ENCODE assay signal across 17 cellular contexts in the genomic region with DNA sequence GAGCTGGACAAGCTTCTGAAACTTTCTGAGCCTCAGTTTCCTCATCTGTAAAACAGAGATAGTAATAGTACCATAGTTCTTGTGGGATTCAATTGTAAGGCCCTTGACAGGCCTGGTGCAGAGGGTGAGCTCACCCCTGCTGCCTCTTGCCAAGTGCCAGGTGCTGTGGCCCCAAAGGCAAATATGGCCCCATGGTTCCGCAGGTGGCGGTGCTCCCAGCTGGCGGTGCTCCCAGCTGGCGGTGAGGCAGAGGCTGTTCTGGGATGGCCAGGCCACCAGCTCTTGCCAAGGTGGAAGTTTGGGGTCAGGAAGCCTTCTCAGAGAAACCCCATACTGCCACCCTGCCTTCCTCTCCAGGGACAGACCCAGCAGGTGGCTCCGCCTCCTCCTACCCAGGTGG. TPM values are rescaled to one million over a fixed set of nuclear protein-coding genes. Genes with fewer than 3 reads are reported as not detected.
DNase-seq lines count a peak whose midpoint lies in the region; ATAC-seq, FAIRE-seq and TF ChIP-seq lines count a peak whose summit lies in the region.
"Had no signal": no experiment of that assay in that cellular context is flagged by ENCODE, and none has a peak within 500 bp of the region (broad histone marks: within the 10 kb centered on the region; RNA-seq: fewer than 3 reads in every experiment).

No MANE protein-coding gene starts in this region.

- H3K4me1 ChIP-seq in HepG2 (ENCODE audit: insufficient read depth, low read length) = peaks cover 12% of the 10 kb centered on the region
- H3K4me1 ChIP-seq in right lobe of liver = no peaks in the 10 kb centered on the region
- H3K4me1 ChIP-seq in lower lobe of right lung = no peaks in the 10 kb centered on the region
- H3K4me1 ChIP-seq: Caco-2 had no signal

- H3K9me3 ChIP-seq in HepG2 (ENCODE audit: low read length) (no peaks in the 10 kb centered on the region), right lobe of liver (no peaks in the 10 kb centered on the region), lower lobe of right lung (no peaks in the 10 kb centered on the region)
- H3K9me3 ChIP-seq: A549, Caco-2, HAP-1 had no signal

- no peak overlapping the region for H2AFZ ChIP-seq in HepG2 (ENCODE audit: low read length)

- peak; percentile 28 for DNase-seq in DMS53 (lab: John Stamatoyannopoulos, UW)
- DNase-seq in DMS53 treated with DMSO at 0.1 percent for 48 hours (lab: John Stamatoyannopoulos, UW; ENCODE audit: unreplicated experiment) = no peak
- no peak for DNase-seq in HepG2 (ENCODE audit: low spot score)
- no peak for DNase-seq in right lobe of liver
- peak; percentile 14 for DNase-seq in lower lobe of right lung
- no peak for DNase-seq in activated CD4-positive, alpha-beta T cell treated with anti-CD3 and anti-CD28 coated beads, Interleukin-2, amount 50 U/mL, for 48 hours
- DNase-seq: AML-193; Caco-2; CD4-positive, alpha-beta T cell; DMS79 treated with DMSO at 0.1 percent for 48 hours; GF-D8 had no signal

- H3K4me2 ChIP-seq in HepG2 (ENCODE audit: low read depth, low read length) = no peak overlapping the region

- intact Hi-C loops in HepG2 (cut with micrococcal nuclease; ENCODE audit: unreplicated experiment) = no loop called here
- intact Hi-C loops in right lobe of liver (cut with DNase I) = no loop called here
- intact Hi-C loops in lower lobe of right lung (cut with DNase I) = no loop called here

- WGBS in HepG2 (ENCODE audit: low lambda C conversion rate) = 79% methylated on average over 1 of the region's 5 CpGs
- no CpG with 5 or more reads among the region's 5 CpGs for WGBS in right lobe of liver (ENCODE audit: insufficient coverage, low coverage, low lambda C conversion rate, missing lambda C conversion rate)

- in situ Hi-C loops in HepG2 (cut with HindIII; ENCODE audit: extremely low pct_ligation_motif_present, low pct_unique_long_range_greater_than_20kb) = no loop called here

- ATAC-seq in HepG2 (no peak), right lobe of liver (no peak), lower lobe of right lung (no peak), HG02885 (IDR thresholded peaks at IDR 0.05; ENCODE audit: poor library complexity, unreplicated experiment) (no peak)
- ATAC-seq: A549 had no signal

- no peaks in the 10 kb centered on the region for H3K36me3 ChIP-seq in HepG2 (replicated peaks in 1 of 2; ENCODE audit: control insufficient read depth in 1 of 2, insufficient read depth in 2 of 2, low read length in 2 of 2)
- H3K36me3 ChIP-seq in right lobe of liver = no peaks in the 10 kb centered on the region
- no peaks in the 10 kb centered on the region for H3K36me3 ChIP-seq in lower lobe of right lung
- H3K36me3 ChIP-seq: HAP-1 had no signal

- no TSS peak for BruUV-seq in HepG2 (replicated peaks; lab: Mats Ljungman, UMichigan)

- H3K27ac ChIP-seq in HepG2 (ENCODE audit: extremely low read length, insufficient read depth, low read length) (no peak overlapping the region), right lobe of liver (no peak overlapping the region), lower lobe of right lung (no peak overlapping the region)
- H3K27ac ChIP-seq: 22Rv1, C4-2B had no signal

- H3K9ac ChIP-seq in HepG2 (ENCODE audit: insufficient read depth, low read depth, low read length) = no peak overlapping the region

- no peaks in the 10 kb centered on the region for H3K79me2 ChIP-seq in HepG2 (ENCODE audit: insufficient read depth, low read length)

- H3K27me3 ChIP-seq in HepG2 (ENCODE audit: control insufficient read depth in 1 of 2, insufficient read depth in 2 of 2, low read length in 2 of 2) (no peaks in the 10 kb centered on the region), right lobe of liver (no peaks in the 10 kb centered on the region), lower lobe of right lung (ENCODE audit: low read depth) (peaks cover 5% of the 10 kb centered on the region)

- no peak for TF ChIP-seq RAD21 in HepG2 (CRISPR knock-in tag; IDR thresholded peaks at IDR 0.05)

- CTCF ChIA-PET in HepG2 (lab: Yijun Ruan, JAX; ENCODE audit: low intra/inter-chr PET ratio, low total read pairs) = no interaction called here

- no peak for TF ChIP-seq CTCF in HepG2 (CRISPR knock-in tag; IDR thresholded peaks at IDR 0.05)
- no peak for TF ChIP-seq CTCF in right lobe of liver (IDR thresholded peaks at IDR 0.05)
- TF ChIP-seq CTCF in lower lobe of right lung (IDR thresholded peaks at IDR 0.05) = no peak

- no peak for TF ChIP-seq POLR2A in HepG2 (IDR thresholded peaks at IDR 0.05; ENCODE audit: insufficient read depth in 1 of 2, low read depth in 2 of 2, low read length in 2 of 2)
- TF ChIP-seq POLR2A in right lobe of liver (IDR thresholded peaks at IDR 0.05) = no peak

- FAIRE-seq in HepG2 (lab: Jason Lieb, UNC) = no peak
- FAIRE-seq: A549, D721Med had no signal

- no peaks in the 10 kb centered on the region; the same call in 1 of the 2 replicates for H4K20me1 ChIP-seq in HepG2 (ENCODE audit: insufficient read depth, low read length)

- H3K4me3 ChIP-seq in HepG2 (replicated peaks in 1 of 3; ENCODE audit: insufficient read depth in 1 of 3, low read depth in 2 of 3, low read length in 3 of 3) (no peak overlapping the region), right lobe of liver (no peak overlapping the region), lower lobe of right lung (no peak overlapping the region)
- H3K4me3 ChIP-seq: A549, HAP-1 had no signal

- POLR2A ChIA-PET in HepG2 (lab: Yijun Ruan, JAX) = no interaction called here

- TF ChIP-seq EP300 in HepG2 (IDR thresholded peaks at IDR 0.05; ENCODE audit: low read depth in 2 of 2, low read length in 2 of 2) (no peak), HepG2 (CRISPR knock-in tag; IDR thresholded peaks at IDR 0.05; ENCODE audit: borderline replicate concordance) (no peak)

RNA-seq across cellular contexts. Expression of a gene that starts 8.8 kb away (rescaled TPM):
- total RNA-seq in HepG2 (2016; rRNA removed; fragmentation: Illumina TruSeq; extraction: Trizol) (2.5 and 2.6 TPM in 2 replicates), right lobe of liver (under 1 TPM; 0.18 to 0.68 (median 0.28) TPM), lower lobe of right lung (5.1 TPM)
- total RNA-seq in HepG2 (2016; cell fraction: cytosol; rRNA removed; fragmentation: Illumina TruSeq; extraction: Trizol; ENCODE audit: low read depth) = 0.44 and 0.51 TPM in 2 replicates
- total RNA-seq in HepG2 (2016; cell fraction: insoluble cytoplasmic fraction; rRNA removed; fragmentation: Illumina TruSeq; extraction: Trizol) = 2.1 and 2.5 TPM in 2 replicates
- total RNA-seq in HepG2 (2016; cell fraction: membrane; rRNA removed; fragmentation: Illumina TruSeq; extraction: Trizol) = 2.4 TPM in 2 replicates
- 5.7 and 7.1 TPM in 2 replicates for total RNA-seq in HepG2 (2016; cell fraction: nucleus; rRNA removed; fragmentation: Illumina TruSeq; extraction: Trizol)
- polyA plus RNA-seq in HepG2 (2011; rRNA removed) = 4.8 and 6.7 TPM in 2 replicates
- polyA plus RNA-seq in HepG2 (2011; cell fraction: cytosol; rRNA removed) = 4.4 and 4.7 TPM in 2 replicates
- polyA plus RNA-seq in HepG2 (2011; cell fraction: nucleus; rRNA removed) = 7.5 and 8.6 TPM in 2 replicates
- polyA plus RNA-seq in HepG2 (2012) = 13.2 and 13.3 TPM in 2 replicates
- polyA plus RNA-seq in HepG2 (2016; cell fraction: cytosol; fragmentation: Illumina TruSeq; extraction: Trizol; ENCODE audit: low read depth) = 0.61 and 0.71 TPM in 2 replicates
- polyA plus RNA-seq in HepG2 (2016; cell fraction: insoluble cytoplasmic fraction; fragmentation: Illumina TruSeq; extraction: Trizol; ENCODE audit: low read depth) = 3.2 and 4.5 TPM in 2 replicates
- 1.6 and 1.8 TPM in 2 replicates for polyA plus RNA-seq in HepG2 (2016; cell fraction: membrane; fragmentation: Illumina TruSeq; extraction: Trizol; ENCODE audit: low read depth)
- polyA plus RNA-seq in HepG2 (2016; cell fraction: nucleus; fragmentation: Illumina TruSeq; extraction: Trizol; ENCODE audit: insufficient read depth, low read depth) = 13.4 and 14.4 TPM in 2 replicates
- polyA minus RNA-seq in HepG2 (2011; rRNA and poly(A)+ RNA removed; ENCODE audit: low replicate concordance) = 2.5 and 11.6 TPM in 2 replicates
- polyA minus RNA-seq in HepG2 (2011; cell fraction: cytosol; rRNA and poly(A)+ RNA removed) = 6.9 and 7.3 TPM in 2 replicates
- 2.4 and 3.4 TPM in 2 replicates for polyA minus RNA-seq in HepG2 (2011; cell fraction: nucleus; rRNA and poly(A)+ RNA removed)

RNA-seq across cellular contexts. Expression of a gene that starts 37.0 kb away (rescaled TPM):
- 4.7 and 6.5 TPM in 2 replicates for total RNA-seq in HepG2 (2016; rRNA removed; fragmentation: Illumina TruSeq; extraction: Trizol)
- total RNA-seq in HepG2 (2016; cell fraction: cytosol; rRNA removed; fragmentation: Illumina TruSeq; extraction: Trizol; ENCODE audit: low read depth) = 0.51 and 0.79 TPM in 2 replicates
- total RNA-seq in HepG2 (2016; cell fraction: insoluble cytoplasmic fraction; rRNA removed; fragmentation: Illumina TruSeq; extraction: Trizol) = 4.0 and 6.6 TPM in 2 replicates
- 2.0 TPM in 2 replicates for total RNA-seq in HepG2 (2016; cell fraction: membrane; rRNA removed; fragmentation: Illumina TruSeq; extraction: Trizol)
- 7.6 and 8.9 TPM in 2 replicates for total RNA-seq in HepG2 (2016; cell fraction: nucleus; rRNA removed; fragmentation: Illumina TruSeq; extraction: Trizol)
- 1.7 and 2.6 TPM in 2 replicates for polyA plus RNA-seq in HepG2 (2011; rRNA removed)
- polyA plus RNA-seq in HepG2 (2011; cell fraction: cytosol; rRNA removed) = 1.2 and 1.3 TPM in 2 replicates
- 13.0 and 15.1 TPM in 2 replicates for polyA plus RNA-seq in HepG2 (2011; cell fraction: nucleus; rRNA removed)
- 4.0 and 5.0 TPM in 2 replicates for polyA plus RNA-seq in HepG2 (2012)
- 0.35 and 0.47 TPM in 2 replicates for polyA plus RNA-seq in HepG2 (2016; cell fraction: cytosol; fragmentation: Illumina TruSeq; extraction: Trizol; ENCODE audit: low read depth)
- polyA plus RNA-seq in HepG2 (2016; cell fraction: insoluble cytoplasmic fraction; fragmentation: Illumina TruSeq; extraction: Trizol; ENCODE audit: low read depth) = 3.9 and 4.7 TPM in 2 replicates
- polyA plus RNA-seq in HepG2 (2016; cell fraction: membrane; fragmentation: Illumina TruSeq; extraction: Trizol; ENCODE audit: low read depth) = 0.98 and 1.0 TPM in 2 replicates
- 13.0 and 13.1 TPM in 2 replicates for polyA plus RNA-seq in HepG2 (2016; cell fraction: nucleus; fragmentation: Illumina TruSeq; extraction: Trizol; ENCODE audit: insufficient read depth, low read depth)
- polyA minus RNA-seq in HepG2 (2011; rRNA and poly(A)+ RNA removed; ENCODE audit: low replicate concordance) = 8.8 and 30.1 TPM in 2 replicates
- polyA minus RNA-seq in HepG2 (2011; cell fraction: cytosol; rRNA and poly(A)+ RNA removed) = 5.5 and 5.9 TPM in 2 replicates
- 9.9 and 16.2 TPM in 2 replicates for polyA minus RNA-seq in HepG2 (2011; cell fraction: nucleus; rRNA and poly(A)+ RNA removed)
- 10 to 100 TPM in 4 of 6 experiments, 1 to 10 TPM in 2; 7.8 to 22.5 (median 12.1) TPM for total RNA-seq in right lobe of liver
- total RNA-seq in lower lobe of right lung = 54.7 TPM

RNA-seq across cellular contexts. Expression of a gene that starts 41.0 kb away (rescaled TPM):
- total RNA-seq in HepG2 (2016; rRNA removed; fragmentation: Illumina TruSeq; extraction: Trizol) = 8.0 and 8.8 TPM in 2 replicates
- 8.4 and 10.6 TPM in 2 replicates for total RNA-seq in HepG2 (2016; cell fraction: cytosol; rRNA removed; fragmentation: Illumina TruSeq; extraction: Trizol; ENCODE audit: low read depth)
- 7.8 and 8.3 TPM in 2 replicates for total RNA-seq in HepG2 (2016; cell fraction: insoluble cytoplasmic fraction; rRNA removed; fragmentation: Illumina TruSeq; extraction: Trizol)
- total RNA-seq in HepG2 (2016; cell fraction: membrane; rRNA removed; fragmentation: Illumina TruSeq; extraction: Trizol) = 15.9 and 18.1 TPM in 2 replicates
- total RNA-seq in HepG2 (2016; cell fraction: nucleus; rRNA removed; fragmentation: Illumina TruSeq; extraction: Trizol) = 3.2 and 3.8 TPM in 2 replicates
- polyA plus RNA-seq in HepG2 (2011; rRNA removed) = 9.0 and 10.7 TPM in 2 replicates
- polyA plus RNA-seq in HepG2 (2011; cell fraction: cytosol; rRNA removed) = 11.6 and 14.0 TPM in 2 replicates
- 6.6 and 8.0 TPM in 2 replicates for polyA plus RNA-seq in HepG2 (2011; cell fraction: nucleus; rRNA removed)
- polyA plus RNA-seq in HepG2 (2012) = 4.6 and 5.9 TPM in 2 replicates
- 10.5 and 11.9 TPM in 2 replicates for polyA plus RNA-seq in HepG2 (2016; cell fraction: cytosol; fragmentation: Illumina TruSeq; extraction: Trizol; ENCODE audit: low read depth)
- polyA plus RNA-seq in HepG2 (2016; cell fraction: insoluble cytoplasmic fraction; fragmentation: Illumina TruSeq; extraction: Trizol; ENCODE audit: low read depth) = 7.7 and 9.2 TPM in 2 replicates
- 13.7 and 14.4 TPM in 2 replicates for polyA plus RNA-seq in HepG2 (2016; cell fraction: membrane; fragmentation: Illumina TruSeq; extraction: Trizol; ENCODE audit: low read depth)
- 5.5 and 8.1 TPM in 2 replicates for polyA plus RNA-seq in HepG2 (2016; cell fraction: nucleus; fragmentation: Illumina TruSeq; extraction: Trizol; ENCODE audit: insufficient read depth, low read depth)
- 6.9 and 10.7 TPM in 2 replicates for polyA minus RNA-seq in HepG2 (2011; rRNA and poly(A)+ RNA removed; ENCODE audit: low replicate concordance)
- polyA minus RNA-seq in HepG2 (2011; cell fraction: cytosol; rRNA and poly(A)+ RNA removed) = 1.5 and 2.4 TPM in 2 replicates
- 1.0 and 1.5 TPM in 2 replicates for polyA minus RNA-seq in HepG2 (2011; cell fraction: nucleus; rRNA and poly(A)+ RNA removed)
- total RNA-seq in right lobe of liver = 1 to 10 TPM; 2.0 to 6.2 (median 5.1) TPM
- total RNA-seq in lower lobe of right lung = 21.3 TPM

Comparison
In these comparisons a context has a peak if more than half of its experiments do, and no peak if none do; other contexts are left out.
1. DNase-seq: peak in DMS53 (single experiment) and lower lobe of right lung (single experiment); none in DMS53 treated with DMSO at 0.1 percent for 48 hours (single experiment), HepG2 (single experiment), right lobe of liver (0 of 3) and activated CD4-positive, alpha-beta T cell treated with anti-CD3 and anti-CD28 coated beads, Interleukin-2, amount 50 U/mL, for 48 hours (0 of 2).